Comparison of ENCODE assay signal across 1 cellular context in genomic region chr1:32817815-32818786, GRCh38.
A peak's percentile ranks its signal among the peaks of the same experiment; 100 is the strongest.
TF ChIP-seq lines count a peak whose summit lies in the region.

No MANE protein-coding gene starts in this region.

TF ChIP-seq in HepG2, 621 proteins besides CTCF, POLR2A, EP300 and RAD21 (continued from another document and continues in another):
- TF ChIP-seq SRSF4 (IDR thresholded peaks at IDR 0.05; ENCODE audit: low read depth, low read length, poor library complexity, severe bottlenecking) = no peak
- TF ChIP-seq BCL6 (CRISPR knock-in tag; IDR thresholded peaks at IDR 0.05) = peak; percentile 41; the same call in 1 of the 2 replicates
- peak; percentile 20; the same call in 1 of the 2 replicates for TF ChIP-seq RXRA (CRISPR knock-in tag; IDR thresholded peaks at IDR 0.05)
- TF ChIP-seq ARID2 (CRISPR knock-in tag; IDR thresholded peaks at IDR 0.05; ENCODE audit: borderline replicate concordance) = no peak; the same call in 1 of the 2 replicates
- TF ChIP-seq, protein P1, sequence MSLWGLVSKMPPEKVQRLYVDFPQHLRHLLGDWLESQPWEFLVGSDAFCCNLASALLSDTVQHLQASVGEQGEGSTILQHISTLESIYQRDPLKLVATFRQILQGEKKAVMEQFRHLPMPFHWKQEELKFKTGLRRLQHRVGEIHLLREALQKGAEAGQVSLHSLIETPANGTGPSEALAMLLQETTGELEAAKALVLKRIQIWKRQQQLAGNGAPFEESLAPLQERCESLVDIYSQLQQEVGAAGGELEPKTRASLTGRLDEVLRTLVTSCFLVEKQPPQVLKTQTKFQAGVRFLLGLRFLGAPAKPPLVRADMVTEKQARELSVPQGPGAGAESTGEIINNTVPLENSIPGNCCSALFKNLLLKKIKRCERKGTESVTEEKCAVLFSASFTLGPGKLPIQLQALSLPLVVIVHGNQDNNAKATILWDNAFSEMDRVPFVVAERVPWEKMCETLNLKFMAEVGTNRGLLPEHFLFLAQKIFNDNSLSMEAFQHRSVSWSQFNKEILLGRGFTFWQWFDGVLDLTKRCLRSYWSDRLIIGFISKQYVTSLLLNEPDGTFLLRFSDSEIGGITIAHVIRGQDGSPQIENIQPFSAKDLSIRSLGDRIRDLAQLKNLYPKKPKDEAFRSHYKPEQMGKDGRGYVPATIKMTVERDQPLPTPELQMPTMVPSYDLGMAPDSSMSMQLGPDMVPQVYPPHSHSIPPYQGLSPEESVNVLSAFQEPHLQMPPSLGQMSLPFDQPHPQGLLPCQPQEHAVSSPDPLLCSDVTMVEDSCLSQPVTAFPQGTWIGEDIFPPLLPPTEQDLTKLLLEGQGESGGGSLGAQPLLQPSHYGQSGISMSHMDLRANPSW (CRISPR knock-in tag; IDR thresholded peaks at IDR 0.05; ENCODE audit: borderline replicate concordance) = no peak
- no peak for TF ChIP-seq CBFB (CRISPR knock-in tag; IDR thresholded peaks at IDR 0.05)
- TF ChIP-seq ONECUT2 (CRISPR knock-in tag; IDR thresholded peaks at IDR 0.05) = no peak
- no peak for TF ChIP-seq KDM3A (CRISPR knock-in tag; IDR thresholded peaks at IDR 0.05; ENCODE audit: low read depth)
- TF ChIP-seq, protein P2, sequence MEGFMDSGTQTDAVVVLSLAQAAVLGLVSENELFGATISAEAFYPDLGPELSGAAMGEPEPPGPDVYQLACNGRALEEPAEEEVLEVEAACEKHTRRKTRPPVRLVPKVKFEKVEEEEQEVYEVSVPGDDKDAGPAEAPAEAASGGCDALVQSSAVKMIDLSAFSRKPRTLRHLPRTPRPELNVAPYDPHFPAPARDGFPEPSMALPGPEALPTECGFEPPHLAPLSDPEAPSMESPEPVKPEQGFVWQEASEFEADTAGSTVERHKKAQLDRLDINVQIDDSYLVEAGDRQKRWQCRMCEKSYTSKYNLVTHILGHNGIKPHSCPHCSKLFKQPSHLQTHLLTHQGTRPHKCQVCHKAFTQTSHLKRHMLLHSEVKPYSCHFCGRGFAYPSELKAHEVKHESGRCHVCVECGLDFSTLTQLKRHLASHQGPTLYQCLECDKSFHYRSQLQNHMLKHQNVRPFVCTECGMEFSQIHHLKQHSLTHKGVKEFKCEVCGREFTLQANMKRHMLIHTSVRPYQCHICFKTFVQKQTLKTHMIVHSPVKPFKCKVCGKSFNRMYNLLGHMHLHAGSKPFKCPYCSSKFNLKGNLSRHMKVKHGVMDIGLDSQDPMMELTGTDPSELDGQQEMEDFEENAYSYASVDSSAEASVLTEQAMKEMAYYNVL (CRISPR knock-in tag; IDR thresholded peaks at IDR 0.05; ENCODE audit: borderline replicate concordance) = no peak
- TF ChIP-seq ZFP90 (CRISPR knock-in tag; IDR thresholded peaks at IDR 0.05; ENCODE audit: borderline replicate concordance) = 0 out of 2 replicates have a peak, but pooled peaks have one; percentile 8
- no peak for TF ChIP-seq SKIL (CRISPR knock-in tag; IDR thresholded peaks at IDR 0.05; ENCODE audit: borderline replicate concordance)
- TF ChIP-seq TEF (CRISPR knock-in tag; IDR thresholded peaks at IDR 0.05) = peak; percentile 24; the same call in 1 of the 2 replicates
- TF ChIP-seq, protein P3, sequence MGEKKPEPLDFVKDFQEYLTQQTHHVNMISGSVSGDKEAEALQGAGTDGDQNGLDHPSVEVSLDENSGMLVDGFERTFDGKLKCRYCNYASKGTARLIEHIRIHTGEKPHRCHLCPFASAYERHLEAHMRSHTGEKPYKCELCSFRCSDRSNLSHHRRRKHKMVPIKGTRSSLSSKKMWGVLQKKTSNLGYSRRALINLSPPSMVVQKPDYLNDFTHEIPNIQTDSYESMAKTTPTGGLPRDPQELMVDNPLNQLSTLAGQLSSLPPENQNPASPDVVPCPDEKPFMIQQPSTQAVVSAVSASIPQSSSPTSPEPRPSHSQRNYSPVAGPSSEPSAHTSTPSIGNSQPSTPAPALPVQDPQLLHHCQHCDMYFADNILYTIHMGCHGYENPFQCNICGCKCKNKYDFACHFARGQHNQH (CRISPR knock-in tag; IDR thresholded peaks at IDR 0.05) = no peak
- no peak for TF ChIP-seq WIZ (CRISPR knock-in tag; IDR thresholded peaks at IDR 0.05)
- TF ChIP-seq FIP1L1 (IDR thresholded peaks at IDR 0.05; ENCODE audit: borderline replicate concordance, insufficient read depth, low read depth, low read length) = 0 out of 2 replicates have a peak, but pooled peaks have one; percentile 33
- peak in 1 of 2 experiments; percentile 73; a peak in 2 of 4 replicates for TF ChIP-seq ATF4 (CRISPR knock-in tag; IDR thresholded peaks at IDR 0.05)
- TF ChIP-seq TOPORS (CRISPR knock-in tag; IDR thresholded peaks at IDR 0.05) = no peak; the same call in 1 of the 2 replicates
- TF ChIP-seq, protein P4, sequence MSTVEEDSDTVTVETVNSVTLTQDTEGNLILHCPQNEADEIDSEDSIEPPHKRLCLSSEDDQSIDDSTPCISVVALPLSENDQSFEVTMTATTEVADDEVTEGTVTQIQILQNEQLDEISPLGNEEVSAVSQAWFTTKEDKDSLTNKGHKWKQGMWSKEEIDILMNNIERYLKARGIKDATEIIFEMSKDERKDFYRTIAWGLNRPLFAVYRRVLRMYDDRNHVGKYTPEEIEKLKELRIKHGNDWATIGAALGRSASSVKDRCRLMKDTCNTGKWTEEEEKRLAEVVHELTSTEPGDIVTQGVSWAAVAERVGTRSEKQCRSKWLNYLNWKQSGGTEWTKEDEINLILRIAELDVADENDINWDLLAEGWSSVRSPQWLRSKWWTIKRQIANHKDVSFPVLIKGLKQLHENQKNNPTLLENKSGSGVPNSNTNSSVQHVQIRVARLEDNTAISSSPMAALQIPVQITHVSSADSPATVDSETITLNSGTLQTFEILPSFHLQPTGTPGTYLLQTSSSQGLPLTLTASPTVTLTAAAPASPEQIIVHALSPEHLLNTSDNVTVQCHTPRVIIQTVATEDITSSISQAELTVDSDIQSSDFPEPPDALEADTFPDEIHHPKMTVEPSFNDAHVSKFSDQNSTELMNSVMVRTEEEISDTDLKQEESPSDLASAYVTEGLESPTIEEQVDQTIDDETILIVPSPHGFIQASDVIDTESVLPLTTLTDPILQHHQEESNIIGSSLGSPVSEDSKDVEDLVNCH (CRISPR knock-in tag; IDR thresholded peaks at IDR 0.05) = no peak
- no peak for TF ChIP-seq FOXK2 (IDR thresholded peaks at IDR 0.05)
- TF ChIP-seq TMF1 (CRISPR knock-in tag; IDR thresholded peaks at IDR 0.05; ENCODE audit: low read depth) = no peak
- TF ChIP-seq, protein P5, sequence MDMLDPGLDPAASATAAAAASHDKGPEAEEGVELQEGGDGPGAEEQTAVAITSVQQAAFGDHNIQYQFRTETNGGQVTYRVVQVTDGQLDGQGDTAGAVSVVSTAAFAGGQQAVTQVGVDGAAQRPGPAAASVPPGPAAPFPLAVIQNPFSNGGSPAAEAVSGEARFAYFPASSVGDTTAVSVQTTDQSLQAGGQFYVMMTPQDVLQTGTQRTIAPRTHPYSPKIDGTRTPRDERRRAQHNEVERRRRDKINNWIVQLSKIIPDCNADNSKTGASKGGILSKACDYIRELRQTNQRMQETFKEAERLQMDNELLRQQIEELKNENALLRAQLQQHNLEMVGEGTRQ (IDR thresholded peaks at IDR 0.05; ENCODE audit: low read depth, low read length) = no peak
- TF ChIP-seq, protein P5 (CRISPR knock-in tag; IDR thresholded peaks at IDR 0.05; ENCODE audit: borderline replicate concordance) = no peak
- TF ChIP-seq HES4 (CRISPR knock-in tag; IDR thresholded peaks at IDR 0.05; ENCODE audit: borderline replicate concordance) = no peak; the same call in 1 of the 2 replicates
- TF ChIP-seq, protein P6, sequence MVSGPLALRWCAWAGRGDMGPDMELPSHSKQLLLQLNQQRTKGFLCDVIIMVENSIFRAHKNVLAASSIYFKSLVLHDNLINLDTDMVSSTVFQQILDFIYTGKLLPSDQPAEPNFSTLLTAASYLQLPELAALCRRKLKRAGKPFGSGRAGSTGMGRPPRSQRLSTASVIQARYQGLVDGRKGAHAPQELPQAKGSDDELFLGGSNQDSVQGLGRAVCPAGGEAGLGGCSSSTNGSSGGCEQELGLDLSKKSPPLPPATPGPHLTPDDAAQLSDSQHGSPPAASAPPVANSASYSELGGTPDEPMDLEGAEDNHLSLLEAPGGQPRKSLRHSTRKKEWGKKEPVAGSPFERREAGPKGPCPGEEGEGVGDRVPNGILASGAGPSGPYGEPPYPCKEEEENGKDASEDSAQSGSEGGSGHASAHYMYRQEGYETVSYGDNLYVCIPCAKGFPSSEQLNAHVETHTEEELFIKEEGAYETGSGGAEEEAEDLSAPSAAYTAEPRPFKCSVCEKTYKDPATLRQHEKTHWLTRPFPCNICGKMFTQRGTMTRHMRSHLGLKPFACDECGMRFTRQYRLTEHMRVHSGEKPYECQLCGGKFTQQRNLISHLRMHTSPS (CRISPR knock-in tag; IDR thresholded peaks at IDR 0.05; ENCODE audit: low read depth) = no peak
- no peak for TF ChIP-seq ZNF362 (CRISPR knock-in tag; IDR thresholded peaks at IDR 0.05; ENCODE audit: borderline replicate concordance)
- TF ChIP-seq, protein P7, sequence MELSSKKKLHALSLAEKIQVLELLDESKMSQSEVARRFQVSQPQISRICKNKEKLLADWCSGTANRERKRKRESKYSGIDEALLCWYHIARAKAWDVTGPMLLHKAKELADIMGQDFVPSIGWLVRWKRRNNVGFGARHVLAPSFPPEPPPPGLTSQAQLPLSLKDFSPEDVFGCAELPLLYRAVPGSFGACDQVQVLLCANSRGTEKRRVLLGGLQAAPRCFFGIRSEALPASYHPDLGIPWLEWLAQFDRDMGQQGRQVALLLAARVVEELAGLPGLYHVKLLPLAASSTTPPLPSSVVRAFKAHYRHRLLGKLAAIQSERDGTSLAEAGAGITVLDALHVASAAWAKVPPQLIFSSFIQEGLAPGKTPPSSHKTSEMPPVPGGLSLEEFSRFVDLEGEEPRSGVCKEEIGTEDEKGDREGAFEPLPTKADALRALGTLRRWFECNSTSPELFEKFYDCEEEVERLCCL (CRISPR knock-in tag; IDR thresholded peaks at IDR 0.05; ENCODE audit: borderline replicate concordance) = no peak
- peak; percentile 55 for TF ChIP-seq ZNF687 (CRISPR knock-in tag; IDR thresholded peaks at IDR 0.05)
- no peak for TF ChIP-seq MXI1 (IDR thresholded peaks at IDR 0.05; ENCODE audit: borderline replicate concordance, low read depth, low read length)
- TF ChIP-seq PPARG (CRISPR knock-in tag; conservative IDR thresholded peaks at IDR 0.05) = 0 out of 2 replicates have a peak, but pooled peaks have one; percentile 15
- no peak for TF ChIP-seq SYNCRIP (IDR thresholded peaks at IDR 0.05; ENCODE audit: insufficient read depth, low read depth, low read length)
